ENCODE assay signal across 8 cellular contexts in genomic region chr2:200713003-200713703, GRCh38.
DNase-seq lines count a peak whose midpoint lies in the region; ATAC-seq and TF ChIP-seq lines count a peak whose summit lies in the region.

No MANE protein-coding gene starts in this region.

- intact Hi-C loops in adrenal gland (cut with DNase I) = loop anchor here in 1 of 2 donors (10.0 kb wide), 1 partner anchor 102 kb away; the partner anchor contains the start of gene BZW1
- intact Hi-C loops in heart right ventricle (cut with DNase I) = loop anchor here (1.0 to 5.0 kb wide), 6 partner anchors 94 to 176 kb away; partner anchors contain the start of genes BZW1 (in 8 of the 10), NIF3L1 (in 1 of the 10) and PPIL3 (in 1 of the 10)

- peak; percentile 98 for ATAC-seq in HG02763 (IDR thresholded peaks at IDR 0.05; ENCODE audit: unreplicated experiment)
- peak; percentile 95 to 98 (median 98) for ATAC-seq in heart right ventricle

- H3K27ac ChIP-seq in adrenal gland (peak overlapping the region in 2 of 5 donors; percentile 77 to 81), heart right ventricle (peak overlapping the region in 9 of 10 donors; percentile 22 to 87 (median 63))

- H3K4me3 ChIP-seq in adrenal gland (peak overlapping the region in 2 of 4 donors; percentile 6 to 48), heart right ventricle (peak overlapping the region in 9 of 10 donors; percentile 10 to 56 (median 40))

- peaks cover 6% of the 10 kb centered on the region for H3K4me1 Mint-ChIP-seq in type B pancreatic cell (ENCODE audit: unreplicated experiment)

- peaks cover 2% of the 10 kb centered on the region for H3K27me3 Mint-ChIP-seq in type B pancreatic cell

- no peaks in the 10 kb centered on the region for H3K27me3 ChIP-seq in adrenal gland
- H3K27me3 ChIP-seq in heart right ventricle = peaks cover 0 to 4% (median 0%) of the 10 kb centered on the region in 7 donors

- H3K9me3 ChIP-seq in adrenal gland (replicated peaks in 1 of 3) (no peaks in the 10 kb centered on the region), heart right ventricle (no peaks in the 10 kb centered on the region)

- WGBS in adrenal gland, 4 donors = 2 to 5% (median 3%) methylated on average over 17 of the region's 17 CpGs
- WGBS in heart right ventricle, 2 donors = 6 to 7% methylated on average over 17 of the region's 17 CpGs

- peak overlapping the region; percentile 86 for H3K4me3 Mint-ChIP-seq in type B pancreatic cell

- H3K27ac Mint-ChIP-seq in type B pancreatic cell = peak overlapping the region; percentile 91

- peak; percentile 71 for TF ChIP-seq CTCF in GM12874 (IDR thresholded peaks at IDR 0.05; ENCODE audit: insufficient read depth, low read depth, low read length)
- peak; percentile 68 to 87 (median 86) for TF ChIP-seq CTCF in adrenal gland (IDR thresholded peaks at IDR 0.05)
- TF ChIP-seq CTCF in heart right ventricle (IDR thresholded peaks at IDR 0.05) = peak; percentile 69 to 94 (median 87)
- peak; percentile 91 for TF ChIP-seq CTCF in type B pancreatic cell (conservative IDR thresholded peaks at IDR 0.05)

- no peaks in the 10 kb centered on the region for H3K36me3 Mint-ChIP-seq in type B pancreatic cell

- no peaks in the 10 kb centered on the region for H3K9me3 Mint-ChIP-seq in type B pancreatic cell

- DNase-seq in NCI-H128 (lab: John Stamatoyannopoulos, UW; ENCODE audit: unreplicated experiment) = peak; percentile 79
- DNase-seq in SW480 (ENCODE audit: low spot score) = peak; percentile 98
- peak; percentile 86 to 97 (median 94) for DNase-seq in adrenal gland
- DNase-seq in heart right ventricle = peak; percentile 75 to 87
- peak; percentile 97 for DNase-seq in pons (ENCODE audit: low spot score)
- peak; percentile 76 for DNase-seq in type B pancreatic cell (ENCODE audit: extremely low spot score, unreplicated experiment)

- H3K36me3 ChIP-seq in adrenal gland (replicated peaks in 1 of 2) (no peaks in the 10 kb centered on the region), heart right ventricle (no peaks in the 10 kb centered on the region)

- H3K4me1 ChIP-seq in adrenal gland (replicated peaks in 1 of 2) (peaks cover 0 to 4% of the 10 kb centered on the region in 2 donors), heart right ventricle (peaks cover 0 to 11% (median 0%) of the 10 kb centered on the region in 9 donors)

- peak; percentile 42 to 52 for TF ChIP-seq POLR2A in adrenal gland (IDR thresholded peaks at IDR 0.05)
